ENCODE assay signal across 14 cellular contexts in genomic region chr16:77585379-77585778, GRCh38.
DNase-seq lines count a peak whose midpoint lies in the region; ATAC-seq and TF ChIP-seq lines count a peak whose summit lies in the region.
"Had no signal": no experiment of that assay in that cellular context is flagged by ENCODE, and none has a peak within 500 bp of the region (broad histone marks: within the 10 kb centered on the region; RNA-seq: fewer than 3 reads in every experiment).

No MANE protein-coding gene starts in this region.

- CTCF ChIA-PET in CD8-positive, alpha-beta T cell (lab: Charles Lee), result interaction anchor here (0.7 to 6.9 kb wide), 8 partner anchors 9 to 362 kb away, joined by 3 to 116 read pairs (median 6); no protein-coding TSS in a partner anchor

- intact Hi-C loops in CD8-positive, alpha-beta T cell (cut with DNase I, micrococcal nuclease), result no loop called here

- peak overlapping the region in 2 of 5 donors; percentile 22 to 43 for H3K9ac ChIP-seq in subcutaneous abdominal adipose tissue (ENCODE audit: low read length in 5 of 5)

- H3K27ac Mint-ChIP-seq in CD8-positive, alpha-beta T cell, result no peak overlapping the region
- H3K27ac Mint-ChIP-seq: HFFc6; stimulated activated naive CD8-positive, alpha-beta T cell treated with anti-CD3 and anti-CD28 coated beads, Interleukin-15, Interleukin-2, amounts not matched to agents 100 ng/mL and 50 ng/mL, for 24 hours had no signal

- POLR2A ChIA-PET in CD8-positive, alpha-beta T cell (lab: Charles Lee), result no interaction called here

- peak; percentile 9 for DNase-seq in stimulated activated CD4-positive, alpha-beta T cell treated with anti-CD3 and anti-CD28 coated beads, Interleukin-15, amount 100 ng/mL, for 24 hours
- no peak for DNase-seq in stimulated activated CD4-positive, alpha-beta T cell treated with anti-CD3 and anti-CD28 coated beads, Interleukin-12 subunit alpha, Interleukin-12 subunit beta, amount 100 ng/mL, for 4 hours
- DNase-seq in RPMI7951 (ENCODE audit: low read depth), result peak; percentile 66
- DNase-seq in amniotic stem cell (lab: John Stamatoyannopoulos, UW), result no peak
- no peak for DNase-seq in CD8-positive, alpha-beta T cell
- DNase-seq: AML-193; DND-41; HFFc6; SIG-M5; stimulated activated CD4-positive, alpha-beta T cell treated with anti-CD3 and anti-CD28 coated beads, Interleukin-4, amount 100 ng/mL, for 4 hours had no signal

- H3K4me3 Mint-ChIP-seq in CD8-positive, alpha-beta T cell, result no peak overlapping the region
- H3K4me3 Mint-ChIP-seq: HFFc6; stimulated activated naive CD8-positive, alpha-beta T cell treated with anti-CD3 and anti-CD28 coated beads, Interleukin-15, Interleukin-2, amounts not matched to agents 100 ng/mL and 50 ng/mL, for 24 hours had no signal

- no peak overlapping the region for H3K4me3 ChIP-seq in subcutaneous abdominal adipose tissue (ENCODE audit: low read depth in 1 of 5, low read length in 5 of 5)
- no peak overlapping the region for H3K4me3 ChIP-seq in CD8-positive, alpha-beta T cell (ENCODE audit: low read depth, low read length)

- peaks cover 12% of the 10 kb centered on the region for H3K27me3 Mint-ChIP-seq in CD8-positive, alpha-beta T cell (ENCODE audit: low read depth)

- H3K9me3 ChIP-seq in subcutaneous abdominal adipose tissue (ENCODE audit: control insufficient read depth in 5 of 5, low read length in 5 of 5), result no peaks in the 10 kb centered on the region
- H3K9me3 ChIP-seq in CD8-positive, alpha-beta T cell (ENCODE audit: low read length), result no peaks in the 10 kb centered on the region

- no peaks in the 10 kb centered on the region for H3K4me1 Mint-ChIP-seq in CD8-positive, alpha-beta T cell (ENCODE audit: low read depth)

- no peaks in the 10 kb centered on the region for H3K36me3 Mint-ChIP-seq in CD8-positive, alpha-beta T cell

- peaks cover 0 to 52% (median 16%) of the 10 kb centered on the region in 5 donors for H3K4me1 ChIP-seq in subcutaneous abdominal adipose tissue (ENCODE audit: control insufficient read depth in 5 of 5, insufficient read depth in 5 of 5, low read length in 5 of 5)
- H3K4me1 ChIP-seq in CD8-positive, alpha-beta T cell (ENCODE audit: insufficient read depth, low read length), result no peaks in the 10 kb centered on the region

- H3K27me3 ChIP-seq in subcutaneous abdominal adipose tissue (ENCODE audit: control insufficient read depth in 5 of 5, insufficient read depth in 4 of 5, low read length in 5 of 5), result no peaks in the 10 kb centered on the region
- H3K27me3 ChIP-seq in CD8-positive, alpha-beta T cell (ENCODE audit: insufficient read depth, low read length), result peaks cover 3% of the 10 kb centered on the region

- H3K27ac ChIP-seq in subcutaneous abdominal adipose tissue (ENCODE audit: low read depth, low read length), result peak overlapping the region; percentile 48
- H3K27ac ChIP-seq in CD8-positive, alpha-beta T cell (ENCODE audit: low read depth, low read length), result no peak overlapping the region

- peak; percentile 40 for ATAC-seq in esophagus mucosa
- ATAC-seq in CD8-positive, alpha-beta T cell, result no peak
- ATAC-seq in GM21737 (IDR thresholded peaks at IDR 0.05; ENCODE audit: unreplicated experiment), result no peak

- TF ChIP-seq CTCF in CD8-positive, alpha-beta T cell (IDR thresholded peaks at IDR 0.05), result no peak

- H3K36me3 ChIP-seq in subcutaneous abdominal adipose tissue (ENCODE audit: control insufficient read depth in 5 of 5, insufficient read depth in 5 of 5, low read length in 5 of 5), result no peaks in the 10 kb centered on the region
- no peaks in the 10 kb centered on the region for H3K36me3 ChIP-seq in CD8-positive, alpha-beta T cell (ENCODE audit: insufficient read depth, low read length)

- no peaks in the 10 kb centered on the region for H3K9me3 Mint-ChIP-seq in CD8-positive, alpha-beta T cell
- H3K9me3 Mint-ChIP-seq: HFFc6; stimulated activated naive CD8-positive, alpha-beta T cell treated with anti-CD3 and anti-CD28 coated beads, Interleukin-15, Interleukin-2, amounts not matched to agents 100 ng/mL and 50 ng/mL, for 24 hours had no signal

Comparison
In these comparisons a context has a peak if more than half of its experiments do, and no peak if none do; other contexts are left out.
1. DNase-seq: peak in stimulated activated CD4-positive, alpha-beta T cell treated with anti-CD3 and anti-CD28 coated beads, Interleukin-15, amount 100 ng/mL, for 24 hours (single experiment) and RPMI7951 (single experiment); none in stimulated activated CD4-positive, alpha-beta T cell treated with anti-CD3 and anti-CD28 coated beads, Interleukin-12 subunit alpha, Interleukin-12 subunit beta, amount 100 ng/mL, for 4 hours (single experiment), amniotic stem cell (single experiment) and CD8-positive, alpha-beta T cell (0 of 7).